Comparison of ENCODE assay signal across 1 cellular context in the genomic region with DNA sequence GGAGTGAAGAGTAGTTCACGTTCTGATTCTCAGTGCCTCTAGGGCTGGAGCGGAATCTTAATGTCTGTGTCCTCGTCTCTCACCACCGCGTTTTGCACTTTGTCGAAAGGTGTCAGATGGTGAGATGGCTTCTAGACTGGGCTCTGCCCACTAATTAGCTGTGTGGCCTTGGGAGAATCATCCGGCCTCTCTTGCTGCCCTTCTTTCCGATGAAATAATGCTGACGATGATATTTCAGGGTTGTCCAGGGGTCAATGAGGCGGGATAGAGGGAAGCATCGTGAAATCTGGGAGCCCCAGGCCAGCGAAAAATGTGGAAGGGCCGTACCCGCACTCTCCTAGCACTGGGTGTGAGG.
A peak's percentile ranks its signal among the peaks of the same experiment; 100 is the strongest.
TF ChIP-seq lines count a peak whose summit lies in the region.

No MANE protein-coding gene starts in this region.

TF ChIP-seq in K562, 482 proteins besides CTCF, POLR2A, EP300 and RAD21 (continued from another document):
- TF ChIP-seq, protein P1, sequence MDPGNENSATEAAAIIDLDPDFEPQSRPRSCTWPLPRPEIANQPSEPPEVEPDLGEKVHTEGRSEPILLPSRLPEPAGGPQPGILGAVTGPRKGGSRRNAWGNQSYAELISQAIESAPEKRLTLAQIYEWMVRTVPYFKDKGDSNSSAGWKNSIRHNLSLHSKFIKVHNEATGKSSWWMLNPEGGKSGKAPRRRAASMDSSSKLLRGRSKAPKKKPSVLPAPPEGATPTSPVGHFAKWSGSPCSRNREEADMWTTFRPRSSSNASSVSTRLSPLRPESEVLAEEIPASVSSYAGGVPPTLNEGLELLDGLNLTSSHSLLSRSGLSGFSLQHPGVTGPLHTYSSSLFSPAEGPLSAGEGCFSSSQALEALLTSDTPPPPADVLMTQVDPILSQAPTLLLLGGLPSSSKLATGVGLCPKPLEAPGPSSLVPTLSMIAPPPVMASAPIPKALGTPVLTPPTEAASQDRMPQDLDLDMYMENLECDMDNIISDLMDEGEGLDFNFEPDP (CRISPR knock-in tag; IDR thresholded peaks at IDR 0.05) = no peak
- no peak for TF ChIP-seq ZNF311 (CRISPR knock-in tag; IDR thresholded peaks at IDR 0.05)
- TF ChIP-seq MAFG (tag; conservative IDR thresholded peaks at IDR 0.05) = peak; percentile 64
- no peak for TF ChIP-seq MCM7 (IDR thresholded peaks at IDR 0.05)
- no peak for TF ChIP-seq SRSF1 (IDR thresholded peaks at IDR 0.05; ENCODE audit: low read depth, low read length)
- TF ChIP-seq C11orf30 (IDR thresholded peaks at IDR 0.05; ENCODE audit: low read depth) = peak; percentile 66; the same call in 1 of the 2 replicates
- no peak for TF ChIP-seq YBX1 (IDR thresholded peaks at IDR 0.05)
- no peak for TF ChIP-seq SIN3A (IDR thresholded peaks at IDR 0.05; ENCODE audit: borderline replicate concordance in 2 of 2, control insufficient read depth in 1 of 2, low read depth in 2 of 2, low read length in 2 of 2)
- TF ChIP-seq, protein P2, sequence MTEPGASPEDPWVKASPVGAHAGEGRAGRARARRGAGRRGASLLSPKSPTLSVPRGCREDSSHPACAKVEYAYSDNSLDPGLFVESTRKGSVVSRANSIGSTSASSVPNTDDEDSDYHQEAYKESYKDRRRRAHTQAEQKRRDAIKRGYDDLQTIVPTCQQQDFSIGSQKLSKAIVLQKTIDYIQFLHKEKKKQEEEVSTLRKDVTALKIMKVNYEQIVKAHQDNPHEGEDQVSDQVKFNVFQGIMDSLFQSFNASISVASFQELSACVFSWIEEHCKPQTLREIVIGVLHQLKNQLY (CRISPR knock-in tag; conservative IDR thresholded peaks at IDR 0.05) = no peak
- TF ChIP-seq FOXM1 (IDR thresholded peaks at IDR 0.05; ENCODE audit: low read depth) = no peak
- no peak for TF ChIP-seq FOXM1 (CRISPR knock-in tag; IDR thresholded peaks at IDR 0.05; ENCODE audit: low read depth)
- TF ChIP-seq KLF13 (tag; IDR thresholded peaks at IDR 0.05; ENCODE audit: borderline replicate concordance, low read depth) = no peak
- no peak for TF ChIP-seq GATAD2A (IDR thresholded peaks at IDR 0.05)
- TF ChIP-seq MAFK (IDR thresholded peaks at IDR 0.05; ENCODE audit: low read length) = 0 out of 2 replicates have a peak, but pooled peaks have one; percentile 26
- 0 out of 2 replicates have a peak, but pooled peaks have one; percentile 44 for TF ChIP-seq MAFF (IDR thresholded peaks at IDR 0.05; ENCODE audit: low read length)
- TF ChIP-seq, protein P3, sequence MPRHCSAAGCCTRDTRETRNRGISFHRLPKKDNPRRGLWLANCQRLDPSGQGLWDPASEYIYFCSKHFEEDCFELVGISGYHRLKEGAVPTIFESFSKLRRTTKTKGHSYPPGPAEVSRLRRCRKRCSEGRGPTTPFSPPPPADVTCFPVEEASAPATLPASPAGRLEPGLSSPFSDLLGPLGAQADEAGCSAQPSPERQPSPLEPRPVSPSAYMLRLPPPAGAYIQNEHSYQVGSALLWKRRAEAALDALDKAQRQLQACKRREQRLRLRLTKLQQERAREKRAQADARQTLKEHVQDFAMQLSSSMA (CRISPR knock-in tag; IDR thresholded peaks at IDR 0.05) = no peak
- no peak for TF ChIP-seq NCOA6 (IDR thresholded peaks at IDR 0.05)
- peak; percentile 62; the same call in 1 of the 2 replicates for TF ChIP-seq ZNF316 (IDR thresholded peaks at IDR 0.05)
- TF ChIP-seq FOXK2 (conservative IDR thresholded peaks at IDR 0.05 in 1 of 2, IDR thresholded peaks at IDR 0.05 in 1 of 2; ENCODE audit: low read depth in 2 of 2) = no peak
- TF ChIP-seq, protein P4, sequence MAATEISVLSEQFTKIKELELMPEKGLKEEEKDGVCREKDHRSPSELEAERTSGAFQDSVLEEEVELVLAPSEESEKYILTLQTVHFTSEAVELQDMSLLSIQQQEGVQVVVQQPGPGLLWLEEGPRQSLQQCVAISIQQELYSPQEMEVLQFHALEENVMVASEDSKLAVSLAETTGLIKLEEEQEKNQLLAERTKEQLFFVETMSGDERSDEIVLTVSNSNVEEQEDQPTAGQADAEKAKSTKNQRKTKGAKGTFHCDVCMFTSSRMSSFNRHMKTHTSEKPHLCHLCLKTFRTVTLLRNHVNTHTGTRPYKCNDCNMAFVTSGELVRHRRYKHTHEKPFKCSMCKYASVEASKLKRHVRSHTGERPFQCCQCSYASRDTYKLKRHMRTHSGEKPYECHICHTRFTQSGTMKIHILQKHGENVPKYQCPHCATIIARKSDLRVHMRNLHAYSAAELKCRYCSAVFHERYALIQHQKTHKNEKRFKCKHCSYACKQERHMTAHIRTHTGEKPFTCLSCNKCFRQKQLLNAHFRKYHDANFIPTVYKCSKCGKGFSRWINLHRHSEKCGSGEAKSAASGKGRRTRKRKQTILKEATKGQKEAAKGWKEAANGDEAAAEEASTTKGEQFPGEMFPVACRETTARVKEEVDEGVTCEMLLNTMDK (IDR thresholded peaks at IDR 0.05; ENCODE audit: borderline replicate concordance, insufficient read depth, low read depth, low read length, poor library complexity, severe bottlenecking) = no peak
TF ChIP-seq in K562: peak in this region for 5.
